Comparison of ENCODE assay signal across 21 cellular contexts in genomic region chr3:33637482-33637881, GRCh38.
"Had no signal": no experiment of that assay in that cellular context is flagged by ENCODE, and none has a peak within 500 bp of the region (broad histone marks: within the 10 kb centered on the region; RNA-seq: fewer than 3 reads in every experiment).

No MANE protein-coding gene starts in this region.

- H3K27me3 ChIP-seq: gastrocnemius medialis, left lung, spleen, testis, tibial artery had no signal

- H3K9me3 Mint-ChIP-seq: effector memory CD8-positive, alpha-beta T cell; naive thymus-derived CD4-positive, alpha-beta T cell; nephron; stimulated activated memory B cell treated with anti-CD40 and anti-IgM and Interleukin-4, amounts not matched to agents 10 μg/mL and 1 μg/mL and 100 μg/mL, for 72 hours; type B pancreatic cell had no signal

- H3K9me3 ChIP-seq: gastrocnemius medialis, left lung, prostate gland, spleen, testis, tibial artery had no signal

- DNase-seq: cortex of kidney; effector memory CD8-positive, alpha-beta T cell; gastrocnemius medialis; kidney; left lung; mesendoderm; midbrain; naive thymus-derived CD4-positive, alpha-beta T cell; nucleus accumbens; right cardiac atrium; spleen; stimulated activated CD4-positive, alpha-beta T cell treated with anti-CD3 and anti-CD28 coated beads, Interleukin-4, amount 100 ng/mL, for 4 hours; stimulated activated naive CD8-positive, alpha-beta T cell treated with anti-CD3 and anti-CD28 coated beads, Interleukin-15, Interleukin-2, amounts not matched to agents 100 U/mL and 50 U/mL, for 24 hours; substantia nigra; testis; tibial artery had no signal

- H3K4me3 Mint-ChIP-seq: effector memory CD8-positive, alpha-beta T cell; naive thymus-derived CD4-positive, alpha-beta T cell; nephron; stimulated activated memory B cell treated with anti-CD40 and anti-IgM and Interleukin-4, amounts not matched to agents 10 μg/mL and 1 μg/mL and 100 μg/mL, for 72 hours; type B pancreatic cell had no signal

- H3K4me1 Mint-ChIP-seq: nephron had no signal

- H3K27ac ChIP-seq: gastrocnemius medialis, left lung, prostate gland, skin epidermis, spleen, testis, tibial artery had no signal

- FAIRE-seq: kidney had no signal

- H3K4me3 ChIP-seq: gastrocnemius medialis, left lung, prostate gland, skin epidermis, spleen, testis, tibial artery had no signal

- ATAC-seq: effector memory CD8-positive, alpha-beta T cell; gastrocnemius medialis; left lung; naive thymus-derived CD4-positive, alpha-beta T cell; right cardiac atrium; stimulated activated memory B cell treated with anti-CD40 and anti-IgM and Interleukin-4, amounts not matched to agents 10 μg/mL and 1 μg/mL and 100 μg/mL, for 72 hours; stimulated activated naive CD8-positive, alpha-beta T cell treated with anti-CD3 and anti-CD28 coated beads, Interleukin-15, Interleukin-2, amounts not matched to agents 100 U/mL and 50 U/mL, for 24 hours had no signal

- H3K27ac Mint-ChIP-seq: effector memory CD8-positive, alpha-beta T cell; naive thymus-derived CD4-positive, alpha-beta T cell; nephron; stimulated activated memory B cell treated with anti-CD40 and anti-IgM and Interleukin-4, amounts not matched to agents 10 μg/mL and 1 μg/mL and 100 μg/mL, for 72 hours; type B pancreatic cell had no signal

- H3K27me3 Mint-ChIP-seq: effector memory CD8-positive, alpha-beta T cell; naive thymus-derived CD4-positive, alpha-beta T cell; stimulated activated memory B cell treated with anti-CD40 and anti-IgM and Interleukin-4, amounts not matched to agents 10 μg/mL and 1 μg/mL and 100 μg/mL, for 72 hours; type B pancreatic cell had no signal

- H3K36me3 ChIP-seq: gastrocnemius medialis, prostate gland had no signal

- H3K4me1 ChIP-seq: gastrocnemius medialis, prostate gland, testis had no signal

- H3K36me3 Mint-ChIP-seq: type B pancreatic cell had no signal
